Comparison of ENCODE assay signal across 19 cellular contexts in the genomic region with DNA sequence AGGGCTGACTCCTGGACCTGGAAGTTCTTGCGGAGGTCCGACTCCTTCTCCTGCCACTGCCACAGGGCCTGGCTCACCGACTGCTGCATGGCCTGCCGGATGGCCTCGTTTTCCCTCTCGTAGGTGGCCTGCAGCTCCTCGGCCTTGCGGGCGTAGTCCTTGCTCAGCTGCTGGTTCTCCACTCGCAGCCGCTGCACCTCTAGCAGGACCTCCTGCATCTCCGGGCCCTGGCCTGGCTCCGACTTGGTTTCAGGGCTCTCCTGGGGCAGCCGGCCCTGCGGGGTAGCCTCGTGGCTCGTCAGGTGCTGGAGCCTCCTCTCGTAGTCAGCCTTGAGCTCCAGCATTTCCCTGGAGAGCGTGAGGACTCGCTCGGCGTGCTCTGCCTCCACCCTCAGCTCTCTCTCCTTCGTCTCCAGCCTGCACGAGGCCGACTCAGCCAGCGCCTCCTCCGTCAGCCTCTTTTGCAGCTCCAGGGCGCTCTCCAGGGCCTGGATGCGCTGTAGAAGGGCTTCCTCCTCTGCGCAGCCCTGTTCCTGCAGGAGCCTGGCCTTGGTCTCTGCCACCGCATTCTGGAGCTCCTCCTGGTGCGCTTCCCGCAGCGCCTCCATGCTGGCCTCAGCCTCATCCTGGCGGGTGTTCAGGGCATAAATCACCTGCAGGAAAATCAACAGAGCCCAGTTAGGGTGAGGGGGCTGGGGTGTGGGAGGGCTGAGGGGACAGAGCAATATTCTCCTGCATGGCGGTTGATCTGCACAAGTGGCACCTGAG.
"Had no signal": no experiment of that assay in that cellular context is flagged by ENCODE, and none has a peak within 500 bp of the region (broad histone marks: within the 10 kb centered on the region; RNA-seq: fewer than 3 reads in every experiment).

No MANE protein-coding gene starts in this region.

- H3K4me2 ChIP-seq: smooth muscle cell had no signal

- H3K4me1 ChIP-seq: ascending aorta, left lung, pancreas had no signal

- H3K9me3 Mint-ChIP-seq: activated naive CD4-positive, alpha-beta T cell treated with anti-CD3 and anti-CD28 coated beads, Interleukin-2, amount 50 U/mL, for 24 hours; stimulated activated naive CD8-positive, alpha-beta T cell treated with anti-CD3 and anti-CD28 coated beads, Interleukin-15, amount 100 ng/mL, for 72 hours had no signal

- H3K27me3 ChIP-seq: ascending aorta, pancreas had no signal

- FAIRE-seq: frontal cortex, keratinocyte, pancreas had no signal

- H3K27me3 Mint-ChIP-seq: activated naive CD4-positive, alpha-beta T cell treated with anti-CD3 and anti-CD28 coated beads, Interleukin-2, amount 50 U/mL, for 24 hours; stimulated activated naive CD8-positive, alpha-beta T cell treated with anti-CD3 and anti-CD28 coated beads, Interleukin-15, amount 100 ng/mL, for 72 hours had no signal

- H3K4me3 ChIP-seq: ascending aorta, coronary artery, left lung, mucosa of descending colon, pancreas, smooth muscle cell had no signal

- H3K27ac Mint-ChIP-seq: activated naive CD4-positive, alpha-beta T cell treated with anti-CD3 and anti-CD28 coated beads, Interleukin-2, amount 50 U/mL, for 24 hours; stimulated activated naive CD8-positive, alpha-beta T cell treated with anti-CD3 and anti-CD28 coated beads, Interleukin-15, amount 100 ng/mL, for 72 hours had no signal

- H3K4me1 Mint-ChIP-seq: activated naive CD4-positive, alpha-beta T cell treated with anti-CD3 and anti-CD28 coated beads, Interleukin-2, amount 50 U/mL, for 24 hours; naive B cell; stimulated activated naive CD8-positive, alpha-beta T cell treated with anti-CD3 and anti-CD28 coated beads, Interleukin-15, amount 100 ng/mL, for 72 hours had no signal

- DNase-seq: activated CD4-positive, CD25-positive, alpha-beta regulatory T cell treated with anti-CD3 and anti-CD28 coated beads, Interleukin-2, amount 50 U/mL, for 72 hours; activated gamma-delta T cell; hypothalamus; left lung; mammary epithelial cell; mucosa of descending colon; naive B cell; stimulated activated CD4-positive, alpha-beta T cell treated with anti-CD3 and anti-CD28 coated beads, Interleukin-4, amount 100 ng/mL, for 1 hour; stimulated activated naive CD8-positive, alpha-beta T cell treated with anti-CD3 and anti-CD28 coated beads, Interleukin-15, amount 100 ng/mL, for 72 hours; T-helper 9 cell; trophoblast cell had no signal

- H3K36me3 ChIP-seq: ascending aorta, left lung, pancreas had no signal

- H3K4me3 Mint-ChIP-seq: activated naive CD4-positive, alpha-beta T cell treated with anti-CD3 and anti-CD28 coated beads, Interleukin-2, amount 50 U/mL, for 24 hours; naive B cell; stimulated activated naive CD8-positive, alpha-beta T cell treated with anti-CD3 and anti-CD28 coated beads, Interleukin-15, amount 100 ng/mL, for 72 hours had no signal

- H3K9me3 ChIP-seq: ascending aorta, left lung, mucosa of descending colon, pancreas had no signal

- H3K36me3 Mint-ChIP-seq: activated naive CD4-positive, alpha-beta T cell treated with anti-CD3 and anti-CD28 coated beads, Interleukin-2, amount 50 U/mL, for 24 hours; naive B cell had no signal

- ATAC-seq: left lung; mucosa of descending colon; pancreas; sciatic nerve; stimulated activated naive CD8-positive, alpha-beta T cell treated with anti-CD3 and anti-CD28 coated beads, Interleukin-15, amount 100 ng/mL, for 72 hours had no signal

- H3K27ac ChIP-seq: ascending aorta, coronary artery, left lung, pancreas had no signal
